29 cellular contexts compared by ENCODE assay signal in the genomic region with DNA sequence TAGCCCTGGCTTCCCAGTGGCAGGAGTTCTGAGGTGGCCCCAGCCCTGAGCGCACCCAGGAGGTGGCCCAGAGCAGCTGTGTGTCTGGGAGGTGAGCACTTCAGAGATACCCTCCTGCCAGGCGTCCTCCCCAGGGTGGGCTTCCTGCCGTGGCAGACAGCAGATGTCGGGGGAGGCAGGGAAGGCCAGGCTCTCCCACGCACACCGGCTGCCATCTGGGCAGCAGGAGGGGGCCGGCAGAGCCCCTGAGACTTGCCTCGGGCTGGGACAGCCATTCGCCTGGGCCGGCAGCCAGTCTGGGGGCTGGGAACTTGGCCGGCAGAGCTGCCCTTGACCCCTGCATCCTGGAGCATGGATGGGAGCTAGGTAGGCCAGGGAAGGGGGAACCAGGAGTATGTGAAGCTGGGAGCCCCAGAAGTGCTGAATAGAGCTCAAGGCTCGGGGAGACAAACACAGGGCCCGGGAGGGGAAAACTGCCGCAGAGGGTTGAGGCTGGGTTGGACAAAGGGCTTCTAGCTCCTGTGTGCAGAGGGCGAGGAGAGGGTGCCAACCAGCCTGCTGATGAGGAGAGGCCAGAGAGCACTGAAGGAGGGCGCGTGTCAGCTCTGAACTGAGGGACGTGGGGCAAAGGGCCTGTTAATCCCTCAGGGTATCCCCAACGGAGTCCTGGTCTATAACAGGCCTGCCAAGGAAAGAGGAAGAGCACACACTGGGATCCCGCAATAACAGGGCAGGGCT.
DNase-seq lines count a peak whose midpoint lies in the region; ATAC-seq and TF ChIP-seq lines count a peak whose summit lies in the region.
"Had no signal": no experiment of that assay in that cellular context is flagged by ENCODE, and none has a peak within 500 bp of the region (broad histone marks: within the 10 kb centered on the region; RNA-seq: fewer than 3 reads in every experiment).

No MANE protein-coding gene starts in this region.

- H3K79me2 ChIP-seq in osteoblast (ENCODE audit: insufficient read depth, low read length), result no peaks in the 10 kb centered on the region

- H4K20me1 ChIP-seq in osteoblast (ENCODE audit: insufficient read depth, low read length), result no peaks in the 10 kb centered on the region

- ATAC-seq in SK-N-SH treated with all-trans-retinoic acid at 6 μM for 48 hours (peak; percentile 12; the same call in 1 of the 3 replicates), GM19023 (IDR thresholded peaks at IDR 0.05; ENCODE audit: unreplicated experiment) (no peak), HG02642 (IDR thresholded peaks at IDR 0.05; ENCODE audit: poor library complexity, unreplicated experiment) (no peak)
- ATAC-seq: naive thymus-derived CD4-positive, alpha-beta T cell; PC-3; Right ventricle myocardium inferior; upper lobe of right lung had no signal

- H3K4me3 ChIP-seq in osteoblast (ENCODE audit: insufficient read depth, low read length), result no peak overlapping the region
- no peak overlapping the region for H3K4me3 ChIP-seq in tibial nerve
- H3K4me3 ChIP-seq: upper lobe of right lung had no signal

- H3K27me3 ChIP-seq in osteoblast (ENCODE audit: insufficient read depth, low read length) (no peaks in the 10 kb centered on the region), tibial nerve (no peaks in the 10 kb centered on the region)
- H3K27me3 ChIP-seq: upper lobe of right lung had no signal

- H3K4me2 ChIP-seq in osteoblast (ENCODE audit: insufficient read depth, low read length), result no peak overlapping the region
- H3K4me2 ChIP-seq: KMS-11 had no signal

- H3K27ac ChIP-seq in osteoblast (ENCODE audit: low read depth, low read length), result no peak overlapping the region
- H3K27ac ChIP-seq in tibial nerve, result no peak overlapping the region
- H3K27ac ChIP-seq: epithelial cell of prostate, KMS-11, upper lobe of right lung had no signal

- no peak for TF ChIP-seq EP300 in tibial nerve (IDR thresholded peaks at IDR 0.05)

- no peak overlapping the region for H2AFZ ChIP-seq in osteoblast (ENCODE audit: low read length)

- H3K9me3 ChIP-seq in osteoblast (ENCODE audit: low read depth, low read length) (no peaks in the 10 kb centered on the region), tibial nerve (no peaks in the 10 kb centered on the region)
- H3K9me3 ChIP-seq: upper lobe of right lung had no signal

- TF ChIP-seq CTCF in osteoblast (IDR thresholded peaks at IDR 0.05; ENCODE audit: extremely low read depth, low read depth, low read length) (no peak), tibial nerve (IDR thresholded peaks at IDR 0.05) (no peak)

- H3K36me3 ChIP-seq in osteoblast (ENCODE audit: insufficient read depth, low read length) (no peaks in the 10 kb centered on the region), tibial nerve (peaks cover 0 to 10% (median 0%) of the 10 kb centered on the region in 3 donors)
- H3K36me3 ChIP-seq: upper lobe of right lung had no signal

- no peak for TF ChIP-seq POLR2A in tibial nerve (IDR thresholded peaks at IDR 0.05)

- 50 to 53% methylated on average over 19 of the region's 20 CpGs for WGBS in tibial nerve, 2 donors

- peak; percentile 56 for DNase-seq in D341Med (ENCODE audit: low spot score)
- DNase-seq in NCI-H1092 (lab: John Stamatoyannopoulos, UW), result peak; percentile 50
- peak; percentile 66 for DNase-seq in osteoblast (ENCODE audit: insufficient read length, low spot score, missing footprints)
- DNase-seq in tibial nerve (ENCODE audit: low spot score in 2 of 2), result no peak
- DNase-seq in UCSD-AML1 (lab: John Stamatoyannopoulos, UW; ENCODE audit: unreplicated experiment), result no peak
- DNase-seq: ACHN; activated B cell treated with CpG ODN at 0.5 μM for 24 hours; activated naive CD4-positive, alpha-beta T cell treated with anti-CD3 and anti-CD28 coated beads, Interleukin-2, amount 10 ng/mL, durations not matched to agents 7 days and 5 days; COR-L47; DMS79 treated with DMSO at 0.1 percent for 48 hours; effector CD4-positive, alpha-beta T cell; H7; islet precursor cell; midbrain; naive thymus-derived CD4-positive, alpha-beta T cell; NCI-H1930; NCI-H226; NK-92 treated with Interleukin-12 subunit alpha and Interleukin-12 subunit beta, amount 100 ng/mL, for 24 hours; PC-3; small intestine; stimulated activated CD4-positive, alpha-beta T cell treated with anti-CD3 and anti-CD28 coated beads, Interleukin-2, amount 100 ng/mL, for 24 hours; T-helper 9 cell; upper lobe of right lung had no signal

- H3K4me1 ChIP-seq in osteoblast (ENCODE audit: insufficient read depth, low read length) (no peaks in the 10 kb centered on the region), tibial nerve (peaks cover 0 to 5% (median 0%) of the 10 kb centered on the region in 4 donors)

TF ChIP-seq in SK-N-SH treated with all-trans-retinoic acid at 6 μM for 48 hours, 23 proteins besides CTCF, POLR2A, EP300 and RAD21:
- TF ChIP-seq GLIS3 (CRISPR knock-in tag; IDR thresholded peaks at IDR 0.05), result no peak
- TF ChIP-seq PPARA (CRISPR knock-in tag; IDR thresholded peaks at IDR 0.05; ENCODE audit: borderline replicate concordance), result no peak
- TF ChIP-seq, protein P1, sequence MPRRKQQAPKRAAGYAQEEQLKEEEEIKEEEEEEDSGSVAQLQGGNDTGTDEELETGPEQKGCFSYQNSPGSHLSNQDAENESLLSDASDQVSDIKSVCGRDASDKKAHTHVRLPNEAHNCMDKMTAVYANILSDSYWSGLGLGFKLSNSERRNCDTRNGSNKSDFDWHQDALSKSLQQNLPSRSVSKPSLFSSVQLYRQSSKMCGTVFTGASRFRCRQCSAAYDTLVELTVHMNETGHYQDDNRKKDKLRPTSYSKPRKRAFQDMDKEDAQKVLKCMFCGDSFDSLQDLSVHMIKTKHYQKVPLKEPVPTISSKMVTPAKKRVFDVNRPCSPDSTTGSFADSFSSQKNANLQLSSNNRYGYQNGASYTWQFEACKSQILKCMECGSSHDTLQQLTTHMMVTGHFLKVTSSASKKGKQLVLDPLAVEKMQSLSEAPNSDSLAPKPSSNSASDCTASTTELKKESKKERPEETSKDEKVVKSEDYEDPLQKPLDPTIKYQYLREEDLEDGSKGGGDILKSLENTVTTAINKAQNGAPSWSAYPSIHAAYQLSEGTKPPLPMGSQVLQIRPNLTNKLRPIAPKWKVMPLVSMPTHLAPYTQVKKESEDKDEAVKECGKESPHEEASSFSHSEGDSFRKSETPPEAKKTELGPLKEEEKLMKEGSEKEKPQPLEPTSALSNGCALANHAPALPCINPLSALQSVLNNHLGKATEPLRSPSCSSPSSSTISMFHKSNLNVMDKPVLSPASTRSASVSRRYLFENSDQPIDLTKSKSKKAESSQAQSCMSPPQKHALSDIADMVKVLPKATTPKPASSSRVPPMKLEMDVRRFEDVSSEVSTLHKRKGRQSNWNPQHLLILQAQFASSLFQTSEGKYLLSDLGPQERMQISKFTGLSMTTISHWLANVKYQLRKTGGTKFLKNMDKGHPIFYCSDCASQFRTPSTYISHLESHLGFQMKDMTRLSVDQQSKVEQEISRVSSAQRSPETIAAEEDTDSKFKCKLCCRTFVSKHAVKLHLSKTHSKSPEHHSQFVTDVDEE (CRISPR knock-in tag; IDR thresholded peaks at IDR 0.05), result peak; percentile 61; the same call in 1 of the 2 replicates
- no peak for TF ChIP-seq ISL1 (CRISPR knock-in tag; IDR thresholded peaks at IDR 0.05)
- TF ChIP-seq BACH2 (CRISPR knock-in tag; IDR thresholded peaks at IDR 0.05; ENCODE audit: borderline replicate concordance), result no peak
- TF ChIP-seq ZNF70 (CRISPR knock-in tag; IDR thresholded peaks at IDR 0.05), result peak; percentile 69
- no peak for TF ChIP-seq TOX (CRISPR knock-in tag; IDR thresholded peaks at IDR 0.05; ENCODE audit: borderline replicate concordance)
- peak; percentile 36; the same call in 1 of the 2 replicates for TF ChIP-seq ZFP30 (CRISPR knock-in tag; IDR thresholded peaks at IDR 0.05)
- TF ChIP-seq ZC3H10 (CRISPR knock-in tag; IDR thresholded peaks at IDR 0.05), result no peak
- peak; percentile 91 for TF ChIP-seq TCF4 (CRISPR knock-in tag; IDR thresholded peaks at IDR 0.05; ENCODE audit: borderline replicate concordance)
TF ChIP-seq in SK-N-SH treated with all-trans-retinoic acid at 6 μM for 48 hours: peak in this region for 4.

Comparison
In these comparisons a context has a peak if more than half of its experiments do, and no peak if none do; other contexts are left out.
1. DNase-seq: peak in D341Med (single experiment), NCI-H1092 (single experiment) and osteoblast (single experiment); none in tibial nerve (0 of 2) and UCSD-AML1 (single experiment).